Comparison of ENCODE assay signal across 22 cellular contexts in the genomic region with DNA sequence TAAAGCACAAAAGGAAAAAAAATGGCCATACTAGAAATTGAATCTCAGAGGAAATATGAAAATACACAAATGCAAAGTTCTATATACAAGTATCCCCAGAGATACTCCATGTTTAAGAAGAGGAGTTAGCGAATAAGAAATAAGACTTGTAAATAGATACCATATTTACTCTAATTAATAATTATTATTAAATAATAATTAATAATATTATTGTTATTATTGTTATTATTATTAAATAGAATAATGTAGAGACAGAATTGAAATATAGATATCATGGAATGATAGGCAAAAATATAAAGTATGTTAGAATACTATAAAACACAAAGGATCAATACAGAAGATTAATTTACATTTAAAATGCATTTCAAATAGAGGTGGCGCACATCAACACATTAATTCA.
A peak's percentile ranks its signal among the peaks of the same experiment; 100 is the strongest.
DNase-seq lines count a peak whose midpoint lies in the region; ATAC-seq, FAIRE-seq and TF ChIP-seq lines count a peak whose summit lies in the region.
"Had no signal": no experiment of that assay in that cellular context is flagged by ENCODE, and none has a peak within 500 bp of the region (broad histone marks: within the 10 kb centered on the region; RNA-seq: fewer than 3 reads in every experiment).

No MANE protein-coding gene starts in this region.

- H3K79me2 ChIP-seq in GM23248 (ENCODE audit: insufficient read depth): no peaks in the 10 kb centered on the region

- H3K27me3 Mint-ChIP-seq in WTC11 (ENCODE audit: low read depth): no peaks in the 10 kb centered on the region
- H3K27me3 Mint-ChIP-seq: B cell; CD4-positive, CD25-positive, alpha-beta regulatory T cell had no signal

- no peaks in the 10 kb centered on the region for H3K36me3 Mint-ChIP-seq in WTC11
- H3K36me3 Mint-ChIP-seq: CD4-positive, CD25-positive, alpha-beta regulatory T cell; CD8-positive, alpha-beta T cell had no signal

- no peaks in the 10 kb centered on the region for H3K27me3 ChIP-seq in pancreas
- H3K27me3 ChIP-seq in GM23248 (replicated peaks; ENCODE audit: insufficient read depth): no peaks in the 10 kb centered on the region
- H3K27me3 ChIP-seq: BLaER1 had no signal

- H3K4me3 Mint-ChIP-seq in WTC11: no peak overlapping the region
- H3K4me3 Mint-ChIP-seq: B cell; CD4-positive, CD25-positive, alpha-beta regulatory T cell; CD8-positive, alpha-beta T cell; GM23338; H9 had no signal

- H3K36me3 ChIP-seq in pancreas (no peaks in the 10 kb centered on the region), GM23248 (ENCODE audit: low read depth) (no peaks in the 10 kb centered on the region)
- H3K36me3 ChIP-seq: BLaER1 had no signal

- POLR2A ChIA-PET in WTC11 (lab: Charles Lee): interaction anchor here (0.6 kb wide), 1 partner anchor 50 kb away, joined by 3 read pairs; no protein-coding TSS in a partner anchor

- FAIRE-seq in G401.6 (lab: Jason Lieb, UNC) (peak; percentile 87), endometrium (lab: Jason Lieb, UNC) (peak; percentile 58), pancreas (lab: Jason Lieb, UNC) (peak; percentile 53)
- FAIRE-seq: GM12878, GM19239 had no signal

- H3K27ac ChIP-seq in pancreas: no peak overlapping the region
- H3K27ac ChIP-seq in GM23248: no peak overlapping the region
- H3K27ac ChIP-seq: BLaER1, C4-2B had no signal

- CTCF ChIA-PET in WTC11 (lab: Charles Lee): no interaction called here

- DNase-seq in WTC11 (ENCODE audit: low spot score) (no peak), pancreas (no peak), putamen (ENCODE audit: low spot score) (no peak), GM23248 (no peak), HT-29 (ENCODE audit: low spot score) (no peak), midbrain (lab: John Stamatoyannopoulos, UW) (no peak)
- DNase-seq: Caco-2; CD4-positive, CD25-positive, alpha-beta regulatory T cell; CD8-positive, alpha-beta T cell; DMS153; DND-41; GDM1; H9 had no signal

- no peak overlapping the region for H3K27ac Mint-ChIP-seq in WTC11
- H3K27ac Mint-ChIP-seq: B cell; CD4-positive, CD25-positive, alpha-beta regulatory T cell; CD8-positive, alpha-beta T cell; GM23338 had no signal

- intact Hi-C loops in pancreas (cut with DNase I): no loop called here

- no peaks in the 10 kb centered on the region for H3F3A ChIP-seq in GM23248 (ENCODE audit: insufficient read depth)

- in situ Hi-C loops in GM23248 (cut with MboI): no loop called here

- no peaks in the 10 kb centered on the region for H4K20me1 ChIP-seq in GM23248 (ENCODE audit: insufficient read depth)
- H4K20me1 ChIP-seq: BLaER1 had no signal

- peaks cover 0 to 7% (median 0%) of the 10 kb centered on the region in 3 donors for H3K4me1 ChIP-seq in pancreas
- peaks cover 13% of the 10 kb centered on the region for H3K4me1 ChIP-seq in GM23248 (ENCODE audit: insufficient read depth)
- H3K4me1 ChIP-seq: Caco-2 had no signal

- no peak for ATAC-seq in WTC11
- ATAC-seq in pancreas: no peak
- ATAC-seq: CD8-positive, alpha-beta T cell; GM12878; GM23338; HCT116 had no signal

- peaks cover 15% of the 10 kb centered on the region for H3K4me1 Mint-ChIP-seq in WTC11
- H3K4me1 Mint-ChIP-seq: B cell; CD4-positive, CD25-positive, alpha-beta regulatory T cell had no signal

- no peak overlapping the region for H3K4me3 ChIP-seq in pancreas
- H3K4me3 ChIP-seq in GM23248: no peak overlapping the region
- H3K4me3 ChIP-seq: BLaER1, GM12878, GM23338 had no signal

- H3K4me2 ChIP-seq in GM23248 (ENCODE audit: unreplicated experiment): no peak overlapping the region
- H3K4me2 ChIP-seq: BLaER1, GM23338 had no signal

- H3K9me2 ChIP-seq in GM23248 (ENCODE audit: insufficient read depth): no peaks in the 10 kb centered on the region

- WGBS in pancreas, 2 donors: 96 to 98% methylated on average over 2 of the region's 2 CpGs
- WGBS in GM23248 (ENCODE audit: low coverage in 1 of 2, low lambda C conversion rate in 2 of 2, missing lambda C conversion rate in 2 of 2), 2 experiments: 94 to 95% methylated on average over 2 of the region's 2 CpGs

- H3K9ac ChIP-seq in GM23248: no peak overlapping the region
- H3K9ac ChIP-seq: BLaER1 had no signal

- H3K9me3 ChIP-seq in pancreas (no peaks in the 10 kb centered on the region), GM23248 (ENCODE audit: low read depth) (no peaks in the 10 kb centered on the region)
- H3K9me3 ChIP-seq: BLaER1, Caco-2 had no signal

- H2AFZ ChIP-seq in GM23248: no peak overlapping the region

- no peaks in the 10 kb centered on the region for H3K9me3 Mint-ChIP-seq in WTC11
- H3K9me3 Mint-ChIP-seq: GM23338, H9 had no signal

- no peak for TF ChIP-seq CTCF in WTC11 (IDR thresholded peaks at IDR 0.05)
- TF ChIP-seq CTCF in pancreas (IDR thresholded peaks at IDR 0.05): no peak

TF ChIP-seq in WTC11, 78 proteins besides CTCF, POLR2A, EP300 and RAD21:
- TF ChIP-seq HMGA2 (CRISPR knock-in tag; IDR thresholded peaks at IDR 0.05) (peak; percentile 91), TCF7 (CRISPR knock-in tag; IDR thresholded peaks at IDR 0.05; ENCODE audit: low read depth) (no peak)
